9 cellular contexts compared by ENCODE assay signal in genomic region chr18:48943736-48944527, GRCh38. TPM values are rescaled to one million over a fixed set of nuclear protein-coding genes. Genes with fewer than 3 reads are reported as not detected.
DNase-seq lines count a peak whose midpoint lies in the region; ATAC-seq, FAIRE-seq and TF ChIP-seq lines count a peak whose summit lies in the region.
"Had no signal": no experiment of that assay in that cellular context is flagged by ENCODE, and none has a peak within 500 bp of the region (broad histone marks: within the 10 kb centered on the region; RNA-seq: fewer than 3 reads in every experiment).

No MANE protein-coding gene starts in this region.

- H3K27me3 ChIP-seq in cardiac muscle cell (no peaks in the 10 kb centered on the region), muscle layer of colon (ENCODE audit: control insufficient read depth in 1 of 2, insufficient read depth in 2 of 2, low read length in 2 of 2) (no peaks in the 10 kb centered on the region), upper lobe of left lung (no peaks in the 10 kb centered on the region)
- H3K27me3 ChIP-seq: ovary had no signal

- peaks cover 86% of the 10 kb centered on the region for H3K4me1 ChIP-seq in cardiac muscle cell (ENCODE audit: low read depth)
- H3K4me1 ChIP-seq in muscle layer of colon (ENCODE audit: insufficient read depth, low read length), result peaks cover 84% of the 10 kb centered on the region
- H3K4me1 ChIP-seq in upper lobe of left lung, result peaks cover 78 to 95% (median 88%) of the 10 kb centered on the region in 4 donors

- intact Hi-C loops in left cardiac atrium (cut with DNase I), result loop anchor here (10.0 kb wide), 3 partner anchors 169 to 259 kb away; no protein-coding TSS in a partner anchor

- 43 to 55% methylated on average over 8 of the region's 8 CpGs for WGBS in upper lobe of left lung, 2 donors

- FAIRE-seq in GM12892 (lab: Jason Lieb, UNC), result no peak

- ATAC-seq in left cardiac atrium, result no peak
- ATAC-seq in upper lobe of left lung (ENCODE audit: low FRiP score in 2 of 2), result no peak

- TF ChIP-seq POLR2A in upper lobe of left lung (IDR thresholded peaks at IDR 0.05) (no peak), GM12892 (IDR thresholded peaks at IDR 0.05; ENCODE audit: low read depth, low read length) (no peak)

- H3K9ac ChIP-seq in muscle layer of colon (ENCODE audit: low read length), result no peak overlapping the region

- TF ChIP-seq EP300 in upper lobe of left lung (IDR thresholded peaks at IDR 0.05), result no peak

- H3K36me3 ChIP-seq in cardiac muscle cell (peaks cover 22% of the 10 kb centered on the region), muscle layer of colon (ENCODE audit: insufficient read depth, low read length) (peaks cover 17% of the 10 kb centered on the region), upper lobe of left lung (peaks cover 0 to 43% (median 11%) of the 10 kb centered on the region in 4 donors)
- H3K36me3 ChIP-seq: ovary had no signal

- DNase-seq in cardiac muscle cell (ENCODE audit: low read depth in 1 of 2, low spot score in 1 of 2) (no peak), left cardiac atrium (no peak), caudate nucleus (lab: John Stamatoyannopoulos, UW) (no peak), upper lobe of left lung (no peak), foreskin fibroblast (no peak), GM12892 (ENCODE audit: insufficient read length) (no peak)
- DNase-seq in activated CD8-positive, alpha-beta memory T cell treated with anti-CD3 and anti-CD28 coated beads, Interleukin-2, amount 50 U/mL, for 48 hours, result no peak
- DNase-seq: ovary had no signal

- H3K9me3 ChIP-seq in cardiac muscle cell (ENCODE audit: low read depth), result no peaks in the 10 kb centered on the region
- no peaks in the 10 kb centered on the region for H3K9me3 ChIP-seq in muscle layer of colon (ENCODE audit: low read length)
- H3K9me3 ChIP-seq in upper lobe of left lung, result no peaks in the 10 kb centered on the region
- H3K9me3 ChIP-seq: ovary had no signal

- TF ChIP-seq CTCF in cardiac muscle cell (IDR thresholded peaks at IDR 0.05; ENCODE audit: low read depth, low read length) (no peak), upper lobe of left lung (IDR thresholded peaks at IDR 0.05) (no peak), foreskin fibroblast (IDR thresholded peaks at IDR 0.05; ENCODE audit: low read depth, low read length) (no peak)

- H3K4me3 ChIP-seq in cardiac muscle cell (no peak overlapping the region), muscle layer of colon (ENCODE audit: low read depth in 1 of 2, low read length in 2 of 2) (peak overlapping the region in 1 of 2 donors; percentile 21), upper lobe of left lung (peak overlapping the region in 3 of 4 donors; percentile 78 to 97 (median 92)), foreskin fibroblast (ENCODE audit: low read depth in 1 of 2, low read length in 2 of 2) (no peak overlapping the region)
- H3K4me3 ChIP-seq: ovary had no signal

- H3K27ac ChIP-seq in cardiac muscle cell, result peak overlapping the region; percentile 96
- H3K27ac ChIP-seq in caudate nucleus (ENCODE audit: low read depth, low read length), result peak overlapping the region; percentile 8
- peak overlapping the region; percentile 74 for H3K27ac ChIP-seq in muscle layer of colon (ENCODE audit: low read depth, low read length)
- H3K27ac ChIP-seq in upper lobe of left lung, result peak overlapping the region; percentile 80 to 97 (median 96)

RNA-seq across cellular contexts. Expression of gene SMAD7, which starts 6.8 kb away (rescaled TPM):
- total RNA-seq in cardiac muscle cell, result 93.1 and 129 TPM in 2 replicates
- polyA plus RNA-seq in cardiac muscle cell, result 60.1 and 80.8 TPM in 2 replicates
- total RNA-seq in left cardiac atrium, result 10 to 100 TPM; 17.1 to 49.0 TPM
- 10 to 100 TPM; 39.6 to 89.0 (median 61.5) TPM for total RNA-seq in upper lobe of left lung
- 13.8 TPM for polyA plus RNA-seq in GM12892 (2012; ENCODE audit: missing spikeins)

Comparison
In these comparisons a context has a peak if more than half of its experiments do, and no peak if none do; other contexts are left out.
1. H3K27ac ChIP-seq: peak in every context shown above with its lines; median percentile 96 in cardiac muscle cell; 96 in upper lobe of left lung; 74 in muscle layer of colon; 8 in caudate nucleus.
2. H3K4me3 ChIP-seq: peak in upper lobe of left lung (3 of 4); none in cardiac muscle cell (single experiment) and foreskin fibroblast (0 of 2).